1 cellular context compared by ENCODE assay signal in the genomic region with DNA sequence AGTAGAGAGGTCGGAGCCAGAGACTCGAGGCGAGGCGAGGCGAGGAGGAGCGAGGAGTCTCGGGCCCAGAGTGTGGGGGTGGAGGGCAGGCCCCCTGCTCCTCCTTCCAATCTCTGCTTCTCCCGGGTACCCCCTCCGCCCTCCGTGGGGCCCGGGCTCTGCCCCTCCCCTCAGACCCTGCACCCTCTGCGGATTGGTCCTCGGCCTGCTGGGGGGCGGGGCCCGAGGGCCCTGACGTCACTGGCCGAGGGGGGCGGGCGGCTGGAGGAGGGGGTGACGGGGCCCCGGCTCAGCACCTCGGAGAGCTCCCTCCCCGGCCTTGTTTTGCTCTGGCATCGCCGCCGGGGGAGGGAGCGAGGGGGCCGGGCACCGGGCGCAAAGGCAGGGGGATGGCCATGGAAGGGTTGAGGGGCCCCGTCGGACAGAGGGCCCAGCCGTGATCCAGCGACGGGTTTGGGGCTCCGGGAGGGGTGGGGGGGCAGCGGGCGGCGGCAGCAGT.
A peak's percentile ranks its signal among the peaks of the same experiment; 100 is the strongest.
TF ChIP-seq lines count a peak whose summit lies in the region.

A gene (plus strand): TSS at position 282 of the 499 bp plus-strand sequence. CDS start 232 bp downstream, outside the sequence.

TF ChIP-seq in IMR-90, 13 proteins besides CTCF, POLR2A, EP300 and RAD21 (continued from another document):
- peak; percentile 96 for TF ChIP-seq MAZ (IDR thresholded peaks at IDR 0.05; ENCODE audit: borderline replicate concordance, low read depth, low read length)
- TF ChIP-seq CEBPB (IDR thresholded peaks at IDR 0.05; ENCODE audit: low read depth, low read length), result no peak
- TF ChIP-seq SMC3 (IDR thresholded peaks at IDR 0.05; ENCODE audit: low read depth, low read length), result no peak; the same call in 1 of the 2 replicates
